In the genomic region with DNA sequence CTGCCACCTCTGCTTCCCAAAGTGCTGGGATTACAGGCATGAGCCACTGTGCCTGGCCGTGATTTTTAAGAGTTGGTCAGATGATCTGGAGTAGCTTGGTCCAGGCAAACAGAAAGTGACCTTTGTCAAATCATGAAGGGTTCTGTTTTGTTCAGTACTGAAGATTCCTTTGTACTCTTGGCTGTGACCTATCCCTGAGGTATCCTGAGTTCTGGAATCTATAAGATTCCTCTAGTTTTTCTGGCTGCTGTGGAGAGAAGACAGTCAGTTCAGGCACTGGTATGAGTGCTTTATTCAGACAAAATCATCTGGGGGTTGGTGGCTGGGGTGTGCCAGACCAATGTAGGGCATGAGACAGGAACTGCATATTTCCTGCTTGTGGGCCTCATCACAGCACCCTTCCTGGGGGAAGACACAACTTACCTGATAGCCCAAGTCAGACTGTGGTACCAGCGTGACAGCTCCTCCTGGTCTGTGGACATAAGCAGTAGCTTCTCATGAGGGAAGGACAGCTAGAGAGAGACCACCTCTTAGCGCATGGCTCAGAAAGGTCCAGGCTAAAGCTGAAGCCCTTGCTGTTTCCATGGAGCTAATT, we compare ENCODE assay signal across 9 cellular contexts. TPM values are rescaled to one million over a fixed set of nuclear protein-coding genes. Genes with fewer than 3 reads are reported as not detected.
A peak's percentile ranks its signal among the peaks of the same experiment; 100 is the strongest.
DNase-seq lines count a peak whose midpoint lies in the region; ATAC-seq and TF ChIP-seq lines count a peak whose summit lies in the region.
"Had no signal": no experiment of that assay in that cellular context is flagged by ENCODE, and none has a peak within 500 bp of the region (broad histone marks: within the 10 kb centered on the region; RNA-seq: fewer than 3 reads in every experiment).

No MANE protein-coding gene starts in this region.

- CTCF ChIA-PET in activated naive CD4-positive, alpha-beta T cell treated with anti-CD3 and anti-CD28 coated beads, Interleukin-2, amount 10 ng/mL, durations not matched to agents 7 days and 5 days (lab: Charles Lee), result interaction anchor here (1.1 to 13.6 kb wide), 11 partner anchors 14 to 220 kb away, joined by 3 to 96 read pairs (median 5); a partner anchor contains a TSS

- no peak overlapping the region for H3K4me3 ChIP-seq in right lobe of liver
- no peak overlapping the region for H3K4me3 ChIP-seq in tibial nerve

- TF ChIP-seq EP300 in tibial nerve (IDR thresholded peaks at IDR 0.05), result no peak

- H3K36me3 Mint-ChIP-seq in activated naive CD4-positive, alpha-beta T cell treated with anti-CD3 and anti-CD28 coated beads, Interleukin-2, amount 10 ng/mL, durations not matched to agents 7 days and 5 days, result peaks cover 39% of the 10 kb centered on the region
- H3K36me3 Mint-ChIP-seq in activated T-helper 2 cell treated with anti-CD3 and anti-CD28 coated beads, Interferon-gamma antibody, Interleukin-2, Interleukin-4, amounts not matched to agents 10 μg/mL and 5 μg/mL and 100 μg/mL, durations not matched to agents 14 hours and 24 hours and 36 hours (ENCODE audit: low read depth), result peaks cover 38% of the 10 kb centered on the region

- H3K36me3 ChIP-seq in right lobe of liver (no peaks in the 10 kb centered on the region), tibial nerve (peaks cover 0 to 14% (median 0%) of the 10 kb centered on the region in 3 donors)

- H3K27ac Mint-ChIP-seq in activated naive CD4-positive, alpha-beta T cell treated with anti-CD3 and anti-CD28 coated beads, Interleukin-2, amount 10 ng/mL, durations not matched to agents 7 days and 5 days, result peak overlapping the region; percentile 86
- H3K27ac Mint-ChIP-seq in activated T-helper 2 cell treated with anti-CD3 and anti-CD28 coated beads, Interferon-gamma antibody, Interleukin-2, Interleukin-4, amounts not matched to agents 10 μg/mL and 5 μg/mL and 100 μg/mL, durations not matched to agents 14 hours and 24 hours and 36 hours, result peak overlapping the region; percentile 31

- intact Hi-C loops in activated T-helper 2 cell treated with anti-CD3 and anti-CD28 coated beads, Interferon-gamma antibody, Interleukin-2, Interleukin-4, amounts not matched to agents 10 μg/mL and 5 μg/mL and 100 μg/mL, durations not matched to agents 14 hours and 24 hours and 36 hours (cut with micrococcal nuclease), result no loop called here
- intact Hi-C loops in right lobe of liver (cut with DNase I), result loop anchor here (5.0 to 10.0 kb wide), 2 partner anchors 63 to 65 kb away; no protein-coding TSS in a partner anchor

- TF ChIP-seq POLR2A in right lobe of liver (IDR thresholded peaks at IDR 0.05), result no peak
- no peak for TF ChIP-seq POLR2A in tibial nerve (IDR thresholded peaks at IDR 0.05)

- ATAC-seq in right lobe of liver, result no peak
- ATAC-seq in GM19395 (IDR thresholded peaks at IDR 0.05; ENCODE audit: unreplicated experiment), result no peak

- H3K27ac ChIP-seq in right lobe of liver (peak overlapping the region; percentile 16 to 36 (median 35)), tibial nerve (peak overlapping the region in 3 of 4 donors; percentile 48 to 99 (median 93))

- H3K4me1 Mint-ChIP-seq in activated naive CD4-positive, alpha-beta T cell treated with anti-CD3 and anti-CD28 coated beads, Interleukin-2, amount 10 ng/mL, durations not matched to agents 7 days and 5 days, result peaks cover 88% of the 10 kb centered on the region
- peaks cover 68% of the 10 kb centered on the region for H3K4me1 Mint-ChIP-seq in activated T-helper 2 cell treated with anti-CD3 and anti-CD28 coated beads, Interferon-gamma antibody, Interleukin-2, Interleukin-4, amounts not matched to agents 10 μg/mL and 5 μg/mL and 100 μg/mL, durations not matched to agents 14 hours and 24 hours and 36 hours (ENCODE audit: low read depth)

- no peaks in the 10 kb centered on the region for H3K9me3 ChIP-seq in right lobe of liver
- H3K9me3 ChIP-seq in tibial nerve, result no peaks in the 10 kb centered on the region

- DNase-seq in activated naive CD4-positive, alpha-beta T cell treated with anti-CD3 and anti-CD28 coated beads, Interleukin-2, amount 10 ng/mL, durations not matched to agents 7 days and 5 days, result peak; percentile 41
- DNase-seq in activated naive CD4-positive, alpha-beta T cell (lab: John Stamatoyannopoulos, UW), result no peak
- DNase-seq in activated T-helper 2 cell treated with anti-CD3 and anti-CD28 coated beads, Interferon-gamma antibody, Interleukin-2, Interleukin-4, amounts not matched to agents 10 μg/mL and 5 μg/mL and 100 μg/mL, durations not matched to agents 14 hours and 24 hours and 36 hours (ENCODE audit: low spot score), result no peak
- DNase-seq in right lobe of liver, result no peak
- no peak for DNase-seq in tibial nerve (ENCODE audit: low spot score in 2 of 2)
- no peak for DNase-seq in HCEC 1CT
- DNase-seq in NCI-H524 (lab: John Stamatoyannopoulos, UW), result no peak

- peaks cover 0 to 32% (median 3%) of the 10 kb centered on the region in 4 donors for H3K4me1 ChIP-seq in right lobe of liver
- peaks cover 0 to 52% (median 10%) of the 10 kb centered on the region in 4 donors for H3K4me1 ChIP-seq in tibial nerve

- H3K4me3 Mint-ChIP-seq in activated naive CD4-positive, alpha-beta T cell treated with anti-CD3 and anti-CD28 coated beads, Interleukin-2, amount 10 ng/mL, durations not matched to agents 7 days and 5 days, result peak overlapping the region; percentile 56
- no peak overlapping the region for H3K4me3 Mint-ChIP-seq in activated T-helper 2 cell treated with anti-CD3 and anti-CD28 coated beads, Interferon-gamma antibody, Interleukin-2, Interleukin-4, amounts not matched to agents 10 μg/mL and 5 μg/mL and 100 μg/mL, durations not matched to agents 14 hours and 24 hours and 36 hours (ENCODE audit: low read depth)

- WGBS in right lobe of liver (ENCODE audit: insufficient coverage, low coverage, low lambda C conversion rate, missing lambda C conversion rate), result 36% methylated on average over 2 of the region's 3 CpGs
- WGBS in tibial nerve, 2 donors, result 65% methylated on average over 3 of the region's 3 CpGs

- H3K27me3 ChIP-seq in right lobe of liver (no peaks in the 10 kb centered on the region), tibial nerve (no peaks in the 10 kb centered on the region)

- H3K27me3 Mint-ChIP-seq in activated naive CD4-positive, alpha-beta T cell treated with anti-CD3 and anti-CD28 coated beads, Interleukin-2, amount 10 ng/mL, durations not matched to agents 7 days and 5 days, result peaks cover 12% of the 10 kb centered on the region
- peaks cover 3% of the 10 kb centered on the region for H3K27me3 Mint-ChIP-seq in activated T-helper 2 cell treated with anti-CD3 and anti-CD28 coated beads, Interferon-gamma antibody, Interleukin-2, Interleukin-4, amounts not matched to agents 10 μg/mL and 5 μg/mL and 100 μg/mL, durations not matched to agents 14 hours and 24 hours and 36 hours (ENCODE audit: low read depth)

- TF ChIP-seq CTCF in right lobe of liver (IDR thresholded peaks at IDR 0.05), result no peak
- no peak for TF ChIP-seq CTCF in tibial nerve (IDR thresholded peaks at IDR 0.05)

- H3K9me3 Mint-ChIP-seq in activated naive CD4-positive, alpha-beta T cell treated with anti-CD3 and anti-CD28 coated beads, Interleukin-2, amount 10 ng/mL, durations not matched to agents 7 days and 5 days, result no peaks in the 10 kb centered on the region
- H3K9me3 Mint-ChIP-seq in activated T-helper 2 cell treated with anti-CD3 and anti-CD28 coated beads, Interferon-gamma antibody, Interleukin-2, Interleukin-4, amounts not matched to agents 10 μg/mL and 5 μg/mL and 100 μg/mL, durations not matched to agents 14 hours and 24 hours and 36 hours, result no peaks in the 10 kb centered on the region

RNA-seq across cellular contexts. Expression of a gene that starts 3.1 kb away (rescaled TPM):
- 11.1 and 12.3 TPM in 2 replicates for total RNA-seq in activated T-helper 2 cell treated with anti-CD3 and anti-CD28 coated beads, Interferon-gamma antibody, Interleukin-2, Interleukin-4, amounts not matched to agents 10 μg/mL and 5 μg/mL and 100 μg/mL, durations not matched to agents 14 hours and 24 hours and 36 hours
- 1 to 10 TPM in 1 of 6 experiments, under 1 TPM in 5; 0.11 to 3.6 (median 0.43) TPM for total RNA-seq in right lobe of liver
- 1 to 10 TPM in 2 of 4 donors, under 1 TPM in 1, not detected in 1; 0.20 to 4.8 (median 1.0) TPM for total RNA-seq in tibial nerve

RNA-seq across cellular contexts. Expression of a gene that starts 3.8 kb away (rescaled TPM):
- 23.0 TPM in 2 replicates for total RNA-seq in activated T-helper 2 cell treated with anti-CD3 and anti-CD28 coated beads, Interferon-gamma antibody, Interleukin-2, Interleukin-4, amounts not matched to agents 10 μg/mL and 5 μg/mL and 100 μg/mL, durations not matched to agents 14 hours and 24 hours and 36 hours
- total RNA-seq in right lobe of liver (10 to 100 TPM; 10.0 to 24.2 (median 15.3) TPM), tibial nerve (10 to 100 TPM; 41.6 to 58.8 (median 47.8) TPM)

RNA-seq across cellular contexts. Expression of a gene that starts 4.0 kb away (rescaled TPM):
- 5,290 and 6,583 TPM in 2 replicates for total RNA-seq in activated T-helper 2 cell treated with anti-CD3 and anti-CD28 coated beads, Interferon-gamma antibody, Interleukin-2, Interleukin-4, amounts not matched to agents 10 μg/mL and 5 μg/mL and 100 μg/mL, durations not matched to agents 14 hours and 24 hours and 36 hours
- total RNA-seq in right lobe of liver, result over 10,000 TPM in 2 of 6 experiments, 1,000 to 10,000 TPM in 4; 1,534 to 17,791 (median 6,650) TPM
- total RNA-seq in tibial nerve, result 1,000 to 10,000 TPM in 3 of 4 donors, 100 to 1,000 TPM in 1; 649 to 2,915 (median 1,530) TPM

RNA-seq across cellular contexts. Expression of a gene that starts 11.1 kb away (rescaled TPM):
- 90.2 and 92.1 TPM in 2 replicates for total RNA-seq in activated T-helper 2 cell treated with anti-CD3 and anti-CD28 coated beads, Interferon-gamma antibody, Interleukin-2, Interleukin-4, amounts not matched to agents 10 μg/mL and 5 μg/mL and 100 μg/mL, durations not matched to agents 14 hours and 24 hours and 36 hours
- total RNA-seq in right lobe of liver (under 1 TPM in 5 of 6 experiments, not detected in 1; 0.18 to 0.58 (median 0.37) TPM), tibial nerve (under 1 TPM in 1 of 4 donors, not detected in 3; 0.39 TPM)
- total RNA-seq: frontal cortex had no signal

RNA-seq across cellular contexts. Expression of a gene that starts 11.9 kb away (rescaled TPM):
- total RNA-seq in activated T-helper 2 cell treated with anti-CD3 and anti-CD28 coated beads, Interferon-gamma antibody, Interleukin-2, Interleukin-4, amounts not matched to agents 10 μg/mL and 5 μg/mL and 100 μg/mL, durations not matched to agents 14 hours and 24 hours and 36 hours, result 0.89 and 1.2 TPM in 2 replicates
- total RNA-seq in right lobe of liver (1 to 10 TPM in 1 of 6 experiments, under 1 TPM in 4, not detected in 1; 0.64 to 1.6 (median 0.93) TPM), tibial nerve (under 1 TPM in 1 of 4 donors, not detected in 3; 0.84 TPM)
